2 cellular contexts compared by ENCODE assay signal in the genomic region with DNA sequence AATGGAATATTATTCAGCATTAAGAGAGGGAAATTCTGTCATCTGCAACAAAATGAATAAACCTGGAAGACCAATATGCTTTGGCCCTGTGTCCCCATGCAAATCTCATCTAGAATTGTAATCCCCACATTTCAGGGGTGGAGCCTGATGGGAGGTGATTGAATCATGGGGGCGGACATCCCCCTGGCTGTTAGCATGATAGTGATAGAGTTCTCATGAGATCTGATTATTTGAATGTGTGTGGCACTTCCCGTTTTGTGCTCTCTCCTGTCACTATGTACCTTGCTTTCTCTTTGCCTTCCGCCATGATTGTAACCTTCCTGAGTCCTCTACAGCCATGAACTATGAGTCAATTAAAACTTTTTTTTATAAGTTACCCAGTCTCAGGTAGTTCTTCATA.
A peak's percentile ranks its signal among the peaks of the same experiment; 100 is the strongest.
DNase-seq lines count a peak whose midpoint lies in the region; ATAC-seq, FAIRE-seq and TF ChIP-seq lines count a peak whose summit lies in the region.
"Not testable (repeated sequence)": the region's sequence is repeated elsewhere in the genome, so short reads cannot be mapped to it uniquely, and the experiment has no call there.

No MANE protein-coding gene starts in this region.

- H3K27ac ChIP-seq in Karpas-422 (ENCODE audit: low read length); K562 (ENCODE audit: extremely low read depth, low read depth, low read length): not testable (repeated sequence)

- not testable (repeated sequence) for H3K9me1 ChIP-seq in K562 (ENCODE audit: control insufficient read depth, insufficient read depth, low read length)

- TF ChIP-seq RAD21 in K562 (CRISPR knock-in tag; conservative IDR thresholded peaks at IDR 0.05 in 1 of 2, IDR thresholded peaks at IDR 0.05 in 1 of 2), result not testable (repeated sequence)

- FAIRE-seq in K562 (lab: Jason Lieb, UNC), result not testable (repeated sequence)

- H3K4me2 ChIP-seq in Karpas-422 (ENCODE audit: low read depth, low read length, poor library complexity, severe bottlenecking); K562 (ENCODE audit: insufficient read depth, low read length): not testable (repeated sequence)

- not testable (repeated sequence) for TF ChIP-seq EP300 in K562 (IDR thresholded peaks at IDR 0.05; ENCODE audit: low read length)

- H2AFZ ChIP-seq in Karpas-422 (ENCODE audit: low read length); K562 (ENCODE audit: low read depth, low read length): not testable (repeated sequence)

- WGBS in K562 (ENCODE audit: insufficient coverage, low coverage, missing lambda C conversion rate), result 51% methylated on average over 3 of the region's 3 CpGs

- H3K9me2 ChIP-seq in Karpas-422 (replicated peaks; ENCODE audit: insufficient read depth, low read length), result not testable (repeated sequence)

- H3K27me3 ChIP-seq in Karpas-422 (ENCODE audit: low read length); K562 (ENCODE audit: control insufficient read depth in 2 of 2, insufficient read depth in 2 of 2, low read length in 2 of 2): not testable (repeated sequence)

- not testable (repeated sequence) for ATAC-seq in K562

- not testable (repeated sequence) for H3K4me1 ChIP-seq in Karpas-422 (ENCODE audit: low read length); K562 (replicated peaks in 1 of 2; ENCODE audit: control insufficient read depth in 2 of 2, insufficient read depth in 2 of 2, low read length in 2 of 2)

- CTCF ChIA-PET in K562 (lab: Yijun Ruan, JAX; ENCODE audit: low intra/inter-chr PET ratio), result not testable (repeated sequence)

- not testable (repeated sequence) for H3K9ac ChIP-seq in Karpas-422 (ENCODE audit: low read length); K562 (ENCODE audit: insufficient read depth in 1 of 2, low read depth in 2 of 2, low read length in 2 of 2)

- in situ Hi-C loops in K562 (cut with MboI), result not testable (repeated sequence)

- H3K36me3 ChIP-seq in Karpas-422 (ENCODE audit: insufficient read depth, low read length); K562 (ENCODE audit: control insufficient read depth, insufficient read depth, low read length): not testable (repeated sequence)

- H3K4me3 ChIP-seq in Karpas-422 (ENCODE audit: low read length); K562: not testable (repeated sequence)

- not testable (repeated sequence) for H3K9me3 ChIP-seq in Karpas-422 (ENCODE audit: low read length); K562 (replicated peaks; ENCODE audit: control insufficient read depth, insufficient read depth, low read depth, low read length)

- not testable (repeated sequence) for TF ChIP-seq POLR2A in K562 (conservative IDR thresholded peaks at IDR 0.05)

- H4K20me1 ChIP-seq in Karpas-422 (ENCODE audit: insufficient read depth, low read depth, low read length); K562 (replicated peaks; ENCODE audit: control insufficient read depth, insufficient read depth, low read length): not testable (repeated sequence)

- peak; percentile 55 for DNase-seq in Karpas-422
- not testable (repeated sequence) for DNase-seq in K562 (ENCODE audit: extremely low read depth in 1 of 4, low spot score in 3 of 4)

- TF ChIP-seq CTCF in K562 (IDR thresholded peaks at IDR 0.05 in 2 of 3, conservative IDR thresholded peaks at IDR 0.05 in 1 of 3; ENCODE audit: insufficient read depth in 2 of 3, low read depth in 1 of 3, low read length in 3 of 3), result not testable (repeated sequence)

- not testable (repeated sequence) for H3K79me2 ChIP-seq in Karpas-422 (ENCODE audit: low read length); K562 (ENCODE audit: control insufficient read depth, insufficient read depth, low read length)

- intact Hi-C loops in K562 (cut with micrococcal nuclease), result not testable (repeated sequence)

- not testable (repeated sequence) for BruUV-seq in K562 (replicated peaks; lab: Mats Ljungman, UMichigan)

- POLR2A ChIA-PET in K562 (lab: Yijun Ruan, JAX), result not testable (repeated sequence)

TF ChIP-seq in K562, 482 proteins besides CTCF, POLR2A, EP300 and RAD21:
- TF ChIP-seq SPI1 (IDR thresholded peaks at IDR 0.05; ENCODE audit: borderline replicate concordance, low read depth, low read length), result peak; percentile 53; the same call in 1 of the 2 replicates
